In genomic region chr5:149680810-149681221, GRCh38 we compare ENCODE assay signal across 9 cellular contexts. TPM values are rescaled to one million over a fixed set of nuclear protein-coding genes. Genes with fewer than 3 reads are reported as not detected.
DNase-seq lines count a peak whose midpoint lies in the region; ATAC-seq lines count a peak whose summit lies in the region.
"Had no signal": no experiment of that assay in that cellular context is flagged by ENCODE, and none has a peak within 500 bp of the region (broad histone marks: within the 10 kb centered on the region; RNA-seq: fewer than 3 reads in every experiment).

No MANE protein-coding gene starts in this region.

- DNase-seq in AML-193 (lab: John Stamatoyannopoulos, UW) (peak; percentile 92 to 94), NCI-H1092 (lab: John Stamatoyannopoulos, UW) (no peak), DMS53 (lab: John Stamatoyannopoulos, UW) (no peak), occipital lobe (lab: John Stamatoyannopoulos, UW) (no peak)
- DNase-seq in effector memory CD8-positive, alpha-beta T cell = no peak
- DNase-seq in activated naive CD4-positive, alpha-beta T cell treated with anti-CD3 and anti-CD28 coated beads, Interleukin-2, amount 50 U/mL, for 72 hours (ENCODE audit: low spot score in 2 of 2) = no peak
- DNase-seq: NCI-H2227 treated with DMSO at 0.1 percent for 48 hours had no signal

- H3K4me3 Mint-ChIP-seq in effector memory CD8-positive, alpha-beta T cell = no peak overlapping the region

- no peak overlapping the region for H3K27ac Mint-ChIP-seq in effector memory CD8-positive, alpha-beta T cell
- no peak overlapping the region for H3K27ac Mint-ChIP-seq in activated naive CD4-positive, alpha-beta T cell treated with anti-CD3 and anti-CD28 coated beads, Interleukin-2, amount 50 U/mL, for 72 hours

- H3K27me3 Mint-ChIP-seq in effector memory CD8-positive, alpha-beta T cell = peaks cover 37 to 82% of the 10 kb centered on the region in 2 donors

- ATAC-seq in GM19438 (IDR thresholded peaks at IDR 0.05; ENCODE audit: low read depth, unreplicated experiment) (peak; percentile 100), HG03280 (IDR thresholded peaks at IDR 0.05; ENCODE audit: unreplicated experiment) (peak; percentile 96)
- peak; percentile 69 for ATAC-seq in effector memory CD8-positive, alpha-beta T cell (replicated peaks)
- ATAC-seq in activated naive CD4-positive, alpha-beta T cell treated with anti-CD3 and anti-CD28 coated beads, Interleukin-2, amount 50 U/mL, for 72 hours = no peak

- no peaks in the 10 kb centered on the region for H3K4me1 Mint-ChIP-seq in effector memory CD8-positive, alpha-beta T cell (ENCODE audit: low read depth in 2 of 2)

- no peaks in the 10 kb centered on the region for H3K9me3 Mint-ChIP-seq in effector memory CD8-positive, alpha-beta T cell
- no peaks in the 10 kb centered on the region for H3K9me3 Mint-ChIP-seq in activated naive CD4-positive, alpha-beta T cell treated with anti-CD3 and anti-CD28 coated beads, Interleukin-2, amount 50 U/mL, for 72 hours

- no peaks in the 10 kb centered on the region for H3K36me3 Mint-ChIP-seq in effector memory CD8-positive, alpha-beta T cell (ENCODE audit: insufficient read depth)
- no peaks in the 10 kb centered on the region for H3K36me3 Mint-ChIP-seq in activated naive CD4-positive, alpha-beta T cell treated with anti-CD3 and anti-CD28 coated beads, Interleukin-2, amount 50 U/mL, for 72 hours

RNA-seq across cellular contexts. Expression of gene PPARGC1B, which starts 49.3 kb away (rescaled TPM):
- total RNA-seq in occipital lobe = 0.47 TPM
- 1 to 10 TPM; 4.8 to 5.1 TPM for total RNA-seq in activated naive CD4-positive, alpha-beta T cell treated with anti-CD3 and anti-CD28 coated beads, Interleukin-2, amount 50 U/mL, for 72 hours

Comparison
In these comparisons a context has a peak if more than half of its experiments do, and no peak if none do; other contexts are left out.
1. DNase-seq: peak in AML-193 (2 of 2); none in effector memory CD8-positive, alpha-beta T cell (0 of 3), NCI-H1092 (single experiment), DMS53 (single experiment), occipital lobe (single experiment) and activated naive CD4-positive, alpha-beta T cell treated with anti-CD3 and anti-CD28 coated beads, Interleukin-2, amount 50 U/mL, for 72 hours (0 of 2).
2. ATAC-seq: peak in GM19438 (single experiment), HG03280 (single experiment) and effector memory CD8-positive, alpha-beta T cell (single experiment); none in activated naive CD4-positive, alpha-beta T cell treated with anti-CD3 and anti-CD28 coated beads, Interleukin-2, amount 50 U/mL, for 72 hours (0 of 2).